ENCODE assay signal across 23 cellular contexts in genomic region chr6:50410577-50410976, GRCh38.
"Had no signal": no experiment of that assay in that cellular context is flagged by ENCODE, and none has a peak within 500 bp of the region (broad histone marks: within the 10 kb centered on the region; RNA-seq: fewer than 3 reads in every experiment).

No MANE protein-coding gene starts in this region.

- H3K79me2 ChIP-seq: parathyroid adenoma had no signal

- DNase-seq: dorsolateral prefrontal cortex; effector CD4-positive, alpha-beta T cell; hypothalamus; kidney; mesenchymal stem cell; midbrain; naive thymus-derived CD8-positive, alpha-beta T cell; nephron progenitor cell; right cardiac atrium; spleen; stimulated activated CD4-positive, alpha-beta T cell treated with anti-CD3 and anti-CD28 coated beads, Interleukin-4, amount 100 ng/mL, for 4 hours; stimulated activated naive CD8-positive, alpha-beta T cell treated with anti-CD3 and anti-CD28 coated beads, Interleukin-15, Interleukin-2, amounts not matched to agents 100 U/mL and 50 U/mL, for 24 hours; substantia nigra; testis; tibial artery had no signal

- H2AFZ ChIP-seq: parathyroid adenoma had no signal

- H3K4me1 ChIP-seq: parathyroid adenoma, prostate gland, spleen, testis, tibial artery had no signal

- H3K9ac ChIP-seq: parathyroid adenoma had no signal

- H3K36me3 Mint-ChIP-seq: stimulated activated memory B cell treated with anti-CD40 and anti-IgM and Interleukin-4, amounts not matched to agents 10 μg/mL and 1 μg/mL and 100 μg/mL, for 72 hours; type B pancreatic cell had no signal

- ATAC-seq: left lobe of liver; naive thymus-derived CD8-positive, alpha-beta T cell; right cardiac atrium; stimulated activated memory B cell treated with anti-CD40 and anti-IgM and Interleukin-4, amounts not matched to agents 10 μg/mL and 1 μg/mL and 100 μg/mL, for 72 hours; stimulated activated naive CD8-positive, alpha-beta T cell treated with anti-CD3 and anti-CD28 coated beads, Interleukin-15, Interleukin-2, amounts not matched to agents 100 U/mL and 50 U/mL, for 24 hours had no signal

- H3K9me3 ChIP-seq: prostate gland, spleen, testis, tibial artery had no signal

- H3K27me3 Mint-ChIP-seq: stimulated activated memory B cell treated with anti-CD40 and anti-IgM and Interleukin-4, amounts not matched to agents 10 μg/mL and 1 μg/mL and 100 μg/mL, for 72 hours; type B pancreatic cell had no signal

- H3K27ac Mint-ChIP-seq: naive thymus-derived CD8-positive, alpha-beta T cell; nephron progenitor cell; stimulated activated memory B cell treated with anti-CD40 and anti-IgM and Interleukin-4, amounts not matched to agents 10 μg/mL and 1 μg/mL and 100 μg/mL, for 72 hours; type B pancreatic cell had no signal

- H3K27ac ChIP-seq: dorsolateral prefrontal cortex, parathyroid adenoma, prostate gland, skin epidermis, spleen, testis, tibial artery had no signal

- H3K36me3 ChIP-seq: prostate gland, spleen, tibial artery had no signal

- FAIRE-seq: colon, frontal cortex, kidney had no signal

- H3K4me1 Mint-ChIP-seq: naive thymus-derived CD8-positive, alpha-beta T cell; nephron progenitor cell; stimulated activated memory B cell treated with anti-CD40 and anti-IgM and Interleukin-4, amounts not matched to agents 10 μg/mL and 1 μg/mL and 100 μg/mL, for 72 hours had no signal

- H3K9me3 Mint-ChIP-seq: nephron progenitor cell, type B pancreatic cell had no signal

- H3K27me3 ChIP-seq: spleen, testis, tibial artery had no signal

- H3K4me3 Mint-ChIP-seq: naive thymus-derived CD8-positive, alpha-beta T cell; nephron progenitor cell; stimulated activated memory B cell treated with anti-CD40 and anti-IgM and Interleukin-4, amounts not matched to agents 10 μg/mL and 1 μg/mL and 100 μg/mL, for 72 hours; type B pancreatic cell had no signal

- H3K4me3 ChIP-seq: dorsolateral prefrontal cortex, prostate gland, skin epidermis, spleen, testis, tibial artery had no signal
